ENCODE assay signal across 8 cellular contexts in genomic region chr6:121435444-121436069, GRCh38. TPM values are rescaled to one million over a fixed set of nuclear protein-coding genes. Genes with fewer than 3 reads are reported as not detected.
A peak's percentile ranks its signal among the peaks of the same experiment; 100 is the strongest.
DNase-seq lines count a peak whose midpoint lies in the region; ATAC-seq and TF ChIP-seq lines count a peak whose summit lies in the region.

Gene GJA1 (plus strand): TSS chr6:121435646. CDS start chr6:121446848, 11,202 bp downstream.

- peak within 1 kb of the TSS; percentile 97 for H3K9ac ChIP-seq in SK-N-SH

- H3K4me1 ChIP-seq in SK-N-SH (ENCODE audit: control insufficient read depth in 1 of 2, insufficient read depth in 2 of 2, low read depth in 1 of 2, low read length in 1 of 2): peaks cover 4 to 27% of the 10 kb centered on the region in 2 experiments; a peak in 3 of 4 replicates

- peak; percentile 81 for ATAC-seq in esophagus mucosa
- no peak for ATAC-seq in HG02885 (IDR thresholded peaks at IDR 0.05; ENCODE audit: poor library complexity, unreplicated experiment)

- H3K4me3 ChIP-seq in SK-N-SH (ENCODE audit: low read depth in 2 of 2, low read length in 1 of 2): peak within 1 kb of the TSS; percentile 58 to 86

- TF ChIP-seq EP300 in SK-N-SH (IDR thresholded peaks at IDR 0.05; ENCODE audit: borderline replicate concordance in 1 of 2, low read depth in 1 of 2, low read length in 1 of 2): 0 out of 4 replicates have a peak, but pooled peaks of 1 of the 2 experiments have one; percentile 10

- no peaks in the 10 kb centered on the region for H4K20me1 ChIP-seq in SK-N-SH (ENCODE audit: insufficient read depth)

- peak within 1 kb of the TSS; percentile 77 for H2AFZ ChIP-seq in SK-N-SH (ENCODE audit: low read depth)

- no peaks in the 10 kb centered on the region for H3K27me3 ChIP-seq in SK-N-SH (ENCODE audit: insufficient read depth)

- CTCF ChIA-PET in SK-N-SH (lab: Yijun Ruan, JAX): interaction anchor here (0.9 to 3.4 kb wide), 4 partner anchors 14 to 938 kb away, joined by 3 to 22 read pairs (median 4); no protein-coding TSS in a partner anchor

- DNase-seq in G401 (ENCODE audit: low spot score) (peak; percentile 75), SK-N-SH (peak; percentile 22), mucosa of gallbladder (ENCODE audit: low spot score) (peak; percentile 52), ureter (ENCODE audit: low spot score) (peak; percentile 70), NCI-H748 (lab: John Stamatoyannopoulos, UW; ENCODE audit: unreplicated experiment) (no peak), HT-29 (ENCODE audit: low spot score) (no peak)

- no peak for TF ChIP-seq CTCF in SK-N-SH (IDR thresholded peaks at IDR 0.05)

- POLR2A ChIA-PET in SK-N-SH (lab: Yijun Ruan, JAX): interaction anchor here (0.6 kb wide), 1 partner anchor 162 kb away, joined by 3 read pairs; no protein-coding TSS in a partner anchor

- peaks cover 21% of the 10 kb centered on the region for H3F3A ChIP-seq in SK-N-SH (replicated peaks; ENCODE audit: insufficient read depth)

- no peak for TF ChIP-seq RAD21 in SK-N-SH (IDR thresholded peaks at IDR 0.05; ENCODE audit: low read length)

- peak within 1 kb of the TSS; percentile 95 for H3K4me2 ChIP-seq in SK-N-SH

- whole genome bisulfite sequencing in SK-N-SH (ENCODE audit: low lambda C conversion rate): 25% methylated on average over 5 of the region's 5 CpGs

- H3K79me2 ChIP-seq in SK-N-SH (ENCODE audit: insufficient read depth): peaks cover 51% of the 10 kb centered on the region

- H3K9me2 ChIP-seq in SK-N-SH: no peaks in the 10 kb centered on the region

- H3K27ac ChIP-seq in SK-N-SH (ENCODE audit: low read depth in 2 of 2, low read length in 1 of 2): peak within 1 kb of the TSS in 1 of 2 experiments; percentile 89; a peak in 3 of 4 replicates

- in situ Hi-C loops in G401 (cut with HindIII; ENCODE audit: low sequenced_read_pairs): loop anchor here (25.0 kb wide), 1 partner anchor 377 kb away; no protein-coding TSS in a partner anchor

- H3K36me3 ChIP-seq in SK-N-SH (replicated peaks in 1 of 2; ENCODE audit: control insufficient read depth in 1 of 2, insufficient read depth in 2 of 2, low read length in 1 of 2): no peaks in the 10 kb centered on the region

- no peaks in the 10 kb centered on the region for H3K9me3 ChIP-seq in SK-N-SH

TF ChIP-seq in SK-N-SH, 30 proteins besides CTCF, POLR2A, EP300 and RAD21:
- TF ChIP-seq FOXM1 (IDR thresholded peaks at IDR 0.05; ENCODE audit: low read depth): no peak
- no peak for TF ChIP-seq SIN3A (IDR thresholded peaks at IDR 0.05; ENCODE audit: borderline replicate concordance, low read depth, low read length)
- no peak for TF ChIP-seq EZH2phosphoT487 (IDR thresholded peaks at IDR 0.05; ENCODE audit: borderline replicate concordance, low read depth)
- peak; percentile 84; the same call in 1 of the 2 replicates for TF ChIP-seq POLR2AphosphoS5 (IDR thresholded peaks at IDR 0.05; ENCODE audit: low read depth, low read length)
- TF ChIP-seq PBX3 (IDR thresholded peaks at IDR 0.05): no peak
- TF ChIP-seq YY1 (IDR thresholded peaks at IDR 0.05; ENCODE audit: low read depth): no peak
- peak; percentile 74 for TF ChIP-seq TAF1 (IDR thresholded peaks at IDR 0.05; ENCODE audit: borderline replicate concordance, low read depth, low read length)

RNA-seq across cellular contexts. Expression of gene GJA1, which starts in this region (rescaled TPM):
- total RNA-seq in G401 (2014; rRNA removed; shearing (Covaris generic)): 316 and 402 TPM in 2 replicates
- polyA plus RNA-seq in SK-N-SH (2012; rRNA removed): 23.5 and 30.7 TPM in 2 replicates
- polyA plus RNA-seq in SK-N-SH (2012; cell fraction: cytosol; rRNA removed): 33.7 and 34.2 TPM in 2 replicates
- 8.4 and 19.5 TPM in 2 replicates for polyA plus RNA-seq in SK-N-SH (2012; cell fraction: nucleus; rRNA removed)
- total RNA-seq in esophagus mucosa (116 TPM), mucosa of gallbladder (109 TPM), ureter (74.2 TPM)
- total RNA-seq in HT-29 (2014; rRNA removed; shearing (Covaris generic)): 0.03 TPM in 1 of 2 replicates, not detected in the other

Comparison
In these comparisons a context has a peak if more than half of its experiments do, and no peak if none do; other contexts are left out.
1. RNA of gene GJA1 (total RNA-seq): 316 to 402 TPM in G401, 116 TPM in esophagus mucosa (single experiment), 109 TPM in mucosa of gallbladder (single experiment) and 74.2 TPM in ureter (single experiment); 0.03 TPM in HT-29; every median in the first group is over 10 times any median in the second.
2. DNase-seq: peak in G401 (single experiment), SK-N-SH (single experiment), mucosa of gallbladder (single experiment) and ureter (single experiment); none in NCI-H748 (single experiment) and HT-29 (single experiment).